ENCODE assay signal across 15 cellular contexts in the genomic region with DNA sequence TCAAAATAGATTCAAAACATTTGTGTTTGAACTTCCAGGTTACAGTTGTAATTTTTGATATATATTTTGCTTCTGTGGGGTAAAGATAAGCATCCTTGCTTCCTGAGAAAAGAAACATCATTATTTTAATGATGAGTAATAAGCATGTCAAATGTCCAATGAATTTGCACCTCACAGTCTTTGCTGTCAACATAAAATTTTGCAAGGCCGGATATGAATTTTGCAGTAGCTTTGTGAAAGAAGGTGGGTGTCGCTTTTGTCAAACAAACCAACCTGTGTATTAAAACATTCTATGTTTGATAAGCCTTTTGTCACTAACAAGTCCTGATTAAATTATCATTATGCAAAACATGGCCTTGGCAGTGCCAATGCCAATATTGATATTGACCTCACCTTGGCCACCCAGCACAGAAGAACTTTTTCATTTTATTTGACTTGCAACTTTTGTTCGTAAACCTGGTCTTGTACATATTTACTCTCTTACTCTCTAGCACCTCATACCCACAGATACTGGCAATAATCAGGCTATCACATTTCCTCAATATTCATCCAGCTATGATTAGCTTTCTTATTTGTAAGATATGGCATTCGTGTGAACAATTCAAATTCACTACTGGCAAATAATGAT.
"Had no signal": no experiment of that assay in that cellular context is flagged by ENCODE, and none has a peak within 500 bp of the region (broad histone marks: within the 10 kb centered on the region; RNA-seq: fewer than 3 reads in every experiment).

No MANE protein-coding gene starts in this region.

- H3K4me1 ChIP-seq: colonic mucosa, right atrium auricular region, sigmoid colon had no signal

- H3K4me3 ChIP-seq: colonic mucosa, right atrium auricular region, sigmoid colon, skin epidermis had no signal

- H3K36me3 ChIP-seq: colonic mucosa, right atrium auricular region, sigmoid colon had no signal

- H3K9me3 ChIP-seq: colonic mucosa, sigmoid colon had no signal

- ATAC-seq: naive thymus-derived CD4-positive, alpha-beta T cell had no signal

- H3K27me3 ChIP-seq: colonic mucosa, right atrium auricular region, sigmoid colon had no signal

- H3K27ac ChIP-seq: colonic mucosa, right atrium auricular region, sigmoid colon, skin epidermis had no signal

- DNase-seq: colonic mucosa; effector CD4-positive, alpha-beta T cell; endodermal cell; foreskin melanocyte; head of caudate nucleus; hippocampal formation; mesendoderm; naive thymus-derived CD4-positive, alpha-beta T cell; nephron progenitor cell; posterior cingulate gyrus; sigmoid colon; stimulated activated CD4-positive, alpha-beta T cell treated with anti-CD3 and anti-CD28 coated beads, Interleukin-12 subunit alpha, Interleukin-12 subunit beta, amount 100 ng/mL, for 4 hours; stimulated activated naive CD4-positive, alpha-beta T cell had no signal
